Comparison of ENCODE assay signal across 28 cellular contexts in genomic region chr3:64237083-64237482, GRCh38.
"Had no signal": no experiment of that assay in that cellular context is flagged by ENCODE, and none has a peak within 500 bp of the region (broad histone marks: within the 10 kb centered on the region; RNA-seq: fewer than 3 reads in every experiment).

No MANE protein-coding gene starts in this region.

- H3K4me3 ChIP-seq: dorsolateral prefrontal cortex, heart right ventricle, lung, neural progenitor cell, prostate gland, right atrium auricular region, stomach, testis, tibial artery, upper lobe of left lung had no signal

- H3K4me3 Mint-ChIP-seq: memory B cell; naive thymus-derived CD4-positive, alpha-beta T cell; nephron; neural progenitor cell; stimulated activated effector memory CD8-positive, alpha-beta T cell treated with anti-CD3 and anti-CD28 coated beads, Interleukin-12 subunit alpha, Interleukin-12 subunit beta, amount 100 ng/mL, for 72 hours had no signal

- H3K4me1 Mint-ChIP-seq: memory B cell; naive thymus-derived CD4-positive, alpha-beta T cell; stimulated activated effector memory CD8-positive, alpha-beta T cell treated with anti-CD3 and anti-CD28 coated beads, Interleukin-12 subunit alpha, Interleukin-12 subunit beta, amount 100 ng/mL, for 72 hours had no signal

- H3K36me3 Mint-ChIP-seq: naive thymus-derived CD4-positive, alpha-beta T cell; stimulated activated effector memory CD8-positive, alpha-beta T cell treated with anti-CD3 and anti-CD28 coated beads, Interleukin-12 subunit alpha, Interleukin-12 subunit beta, amount 100 ng/mL, for 72 hours had no signal

- ATAC-seq: esophagus mucosa; foreskin keratinocyte; heart right ventricle; naive thymus-derived CD4-positive, alpha-beta T cell; sciatic nerve; stimulated activated effector memory CD8-positive, alpha-beta T cell treated with anti-CD3 and anti-CD28 coated beads, Interleukin-12 subunit alpha, Interleukin-12 subunit beta, amount 100 ng/mL, for 72 hours had no signal

- H3K9ac ChIP-seq: neural progenitor cell, parathyroid adenoma had no signal

- H3K4me1 ChIP-seq: parathyroid adenoma, prostate gland had no signal

- H3K27ac ChIP-seq: dorsolateral prefrontal cortex, epithelial cell of prostate, foreskin keratinocyte, neural progenitor cell, parathyroid adenoma, prostate gland, right atrium auricular region, testis, tibial artery, upper lobe of left lung had no signal

- H3K27me3 ChIP-seq: dorsolateral prefrontal cortex, foreskin keratinocyte, heart right ventricle, neural progenitor cell, right atrium auricular region, stomach, testis, tibial artery, upper lobe of left lung had no signal

- H3K27ac Mint-ChIP-seq: memory B cell; naive thymus-derived CD4-positive, alpha-beta T cell; neural progenitor cell; stimulated activated effector memory CD8-positive, alpha-beta T cell treated with anti-CD3 and anti-CD28 coated beads, Interleukin-12 subunit alpha, Interleukin-12 subunit beta, amount 100 ng/mL, for 72 hours had no signal

- DNase-seq: dorsolateral prefrontal cortex; effector CD4-positive, alpha-beta T cell; foreskin keratinocyte; glutamatergic neuron; heart right ventricle; hippocampal formation; islet precursor cell; midbrain; naive thymus-derived CD4-positive, alpha-beta T cell; stimulated activated CD4-positive, alpha-beta T cell treated with anti-CD3 and anti-CD28 coated beads, Interleukin-2, amount 100 ng/mL, for 24 hours; stimulated activated CD4-positive, alpha-beta T cell treated with anti-CD3 and anti-CD28 coated beads, Interleukin-4, amount 100 ng/mL, for 24 hours; stimulated activated naive CD4-positive, alpha-beta T cell treated with Interleukin-2 at 50 U/mL for 16 hours; stomach; substantia nigra; testis; tibial artery; upper lobe of left lung had no signal

- H3K9me3 ChIP-seq: prostate gland, testis had no signal

- H3K36me3 ChIP-seq: neural progenitor cell, prostate gland had no signal
